14 cellular contexts compared by ENCODE assay signal in the genomic region with DNA sequence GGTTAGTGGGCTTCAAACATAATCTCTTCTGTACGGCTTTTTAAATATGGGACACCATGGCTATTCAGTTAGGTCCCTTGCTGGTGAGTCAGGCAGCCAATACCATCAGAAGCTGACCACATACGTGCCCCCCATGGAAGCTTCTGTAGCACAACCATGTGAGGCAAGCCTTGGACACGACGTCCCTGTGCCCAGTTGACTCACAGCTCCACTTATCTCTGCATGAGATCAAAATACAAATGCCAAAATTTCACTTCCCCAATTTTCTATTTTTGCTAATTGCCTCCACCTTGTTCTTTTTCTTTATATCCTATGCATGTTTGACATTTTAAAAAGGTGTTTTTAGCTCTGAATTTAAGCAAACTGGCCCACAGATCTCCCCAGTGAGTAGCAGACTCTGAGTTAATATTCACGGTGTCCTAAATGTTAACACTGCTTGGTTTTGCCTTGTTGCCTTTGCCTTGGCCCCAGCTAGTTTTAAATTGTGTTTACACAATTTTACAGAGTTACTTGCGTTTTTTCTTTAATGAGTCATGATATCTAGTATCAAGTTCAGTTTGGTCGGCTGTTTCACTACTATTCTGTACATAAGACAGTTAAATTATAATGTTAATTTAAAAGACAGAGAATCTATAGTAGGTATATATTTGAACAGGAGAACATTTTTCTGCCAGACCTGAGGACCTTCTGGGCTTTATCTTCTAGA.
DNase-seq lines count a peak whose midpoint lies in the region; ATAC-seq and TF ChIP-seq lines count a peak whose summit lies in the region.
"Had no signal": no experiment of that assay in that cellular context is flagged by ENCODE, and none has a peak within 500 bp of the region (broad histone marks: within the 10 kb centered on the region; RNA-seq: fewer than 3 reads in every experiment).

No MANE protein-coding gene starts in this region.

- H3K36me3 ChIP-seq in IMR-90 (ENCODE audit: control insufficient read depth, insufficient read depth, low read length), result no peaks in the 10 kb centered on the region
- H3K36me3 ChIP-seq in PC-3 (ENCODE audit: low read depth, low read length), result no peaks in the 10 kb centered on the region
- H3K36me3 ChIP-seq in uterus, result no peaks in the 10 kb centered on the region
- H3K36me3 ChIP-seq: tibial nerve had no signal

- H2BK20ac ChIP-seq in IMR-90 (ENCODE audit: low read depth, low read length), result no peak overlapping the region

- peak overlapping the region; percentile 73; the same call in 1 of the 2 replicates for H3K18ac ChIP-seq in IMR-90 (ENCODE audit: low read depth, low read length)

- no peak overlapping the region for H2AK9ac ChIP-seq in IMR-90 (replicated peaks; ENCODE audit: low read depth, low read length, poor library complexity)

- H3K4me1 ChIP-seq in IMR-90 (ENCODE audit: control insufficient read depth, insufficient read depth, low read length), result peaks cover 8% of the 10 kb centered on the region
- H3K4me1 ChIP-seq in PC-3 (ENCODE audit: insufficient read depth, low read length), result peaks cover 35% of the 10 kb centered on the region
- H3K4me1 ChIP-seq in uterus, result no peaks in the 10 kb centered on the region
- H3K4me1 ChIP-seq: tibial nerve had no signal

- H3K14ac ChIP-seq in IMR-90 (replicated peaks; ENCODE audit: low read depth, low read length), result no peak overlapping the region

- DNase-seq in IMR-90, result peak; percentile 71
- DNase-seq in PC-3, result peak; percentile 78
- DNase-seq in choroid plexus epithelial cell (ENCODE audit: low read depth), result peak; percentile 70
- DNase-seq in stromal cell of bone marrow (ENCODE audit: low read depth), result peak; percentile 20
- DNase-seq in uterus, result no peak
- DNase-seq in activated effector memory CD4-positive, alpha-beta T cell treated with anti-CD3 and anti-CD28 coated beads, Interleukin-2, amount 50 U/mL, for 16 hours, result no peak
- DNase-seq: activated naive CD8-positive, alpha-beta T cell treated with anti-CD3 and anti-CD28 coated beads for 36 hours; GDM1; hippocampal formation; NCI-H1092; psoas muscle; T-cell had no signal

- ATAC-seq in IMR-90 (ENCODE audit: low read depth), result peak; percentile 95
- ATAC-seq in PC-3, result peak; percentile 89
- ATAC-seq in HG02970 (IDR thresholded peaks at IDR 0.05; ENCODE audit: low FRiP score, unreplicated experiment), result no peak
- ATAC-seq: psoas muscle, T-cell had no signal

- CTCF ChIA-PET in IMR-90 (lab: Yijun Ruan, JAX), result interaction anchor here (0.6 to 0.8 kb wide), 2 partner anchors 17 to 80 kb away, joined by 3 to 5 read pairs; no protein-coding TSS in a partner anchor
- CTCF ChIA-PET in PC-3 (lab: Charles Lee), result interaction anchor here (0.9 kb wide), 1 partner anchor 17 kb away, joined by 6 read pairs; no protein-coding TSS in a partner anchor

- H4K91ac ChIP-seq in IMR-90 (ENCODE audit: insufficient read depth, low read depth, low read length), result no peak overlapping the region

- BruUV-seq in IMR-90 (replicated peaks; lab: Mats Ljungman, UMichigan), result no TSS peak
- no TSS peak for BruUV-seq in PC-3 (replicated peaks; lab: Mats Ljungman, UMichigan)

- H4K20me1 ChIP-seq in IMR-90 (ENCODE audit: insufficient read depth, low read length) (no peaks in the 10 kb centered on the region), PC-3 (ENCODE audit: low read length) (no peaks in the 10 kb centered on the region)

- in situ Hi-C loops in IMR-90 (cut with MboI; ENCODE audit: low sequenced_read_pairs), result no loop called here

- H3K9me2 ChIP-seq in PC-3 (replicated peaks; ENCODE audit: low read length), result no peaks in the 10 kb centered on the region

- no peak overlapping the region for H3K9ac ChIP-seq in IMR-90 (ENCODE audit: low read depth, low read length)
- no peak overlapping the region for H3K9ac ChIP-seq in PC-3 (ENCODE audit: low read length)

- no peak for TF ChIP-seq RAD21 in IMR-90 (IDR thresholded peaks at IDR 0.05; ENCODE audit: low read length)

- no peaks in the 10 kb centered on the region for H3K79me1 ChIP-seq in IMR-90 (ENCODE audit: low read depth in 1 of 2, low read length in 2 of 2)

- dilution Hi-C loops in IMR-90 (cut with HindIII; ENCODE audit: low sequenced_read_pairs, unreplicated experiment), result no loop called here

- H2AFZ ChIP-seq in IMR-90 (replicated peaks; ENCODE audit: low read length, poor library complexity), result no peak overlapping the region
- H2AFZ ChIP-seq in PC-3 (ENCODE audit: low read length), result peak overlapping the region; percentile 20; the same call in 1 of the 2 replicates

- TF ChIP-seq CTCF in IMR-90 (conservative IDR thresholded peaks at IDR 0.05; ENCODE audit: low read depth, low read length) (no peak), PC-3 (conservative IDR thresholded peaks at IDR 0.05; ENCODE audit: low read depth, low read length) (no peak), choroid plexus epithelial cell (conservative IDR thresholded peaks at IDR 0.05; ENCODE audit: low read depth, low read length) (no peak), uterus (IDR thresholded peaks at IDR 0.05) (no peak)

- H2BK15ac ChIP-seq in IMR-90 (ENCODE audit: low read depth, low read length), result no peak overlapping the region

- no peaks in the 10 kb centered on the region for H3F3A ChIP-seq in PC-3 (ENCODE audit: low read length, unreplicated experiment)

- H3K23ac ChIP-seq in IMR-90 (ENCODE audit: low read depth, low read length), result no peak overlapping the region

- H3K27me3 ChIP-seq in IMR-90 (ENCODE audit: control insufficient read depth, insufficient read depth, low read length) (peaks cover 12% of the 10 kb centered on the region), PC-3 (ENCODE audit: low read length) (no peaks in the 10 kb centered on the region), uterus (no peaks in the 10 kb centered on the region)

- no peak overlapping the region for H3K56ac ChIP-seq in IMR-90 (ENCODE audit: extremely low read depth, insufficient read depth, low read length)

- POLR2A ChIA-PET in IMR-90 (lab: Charles Lee; ENCODE audit: unreplicated experiment) (no interaction called here), PC-3 (lab: Charles Lee; ENCODE audit: unreplicated experiment) (interaction anchor here (0.7 kb wide), 1 partner anchor 157 kb away, joined by 5 read pairs; no protein-coding TSS in a partner anchor)

- WGBS in IMR-90 (ENCODE audit: extremely low coverage in 2 of 2, insufficient read length in 1 of 2), 2 experiments, result 61% methylated on average over 4 of the region's 7 CpGs; no CpG with 5 or more reads in 1 of the 2 experiments

- H3K4me2 ChIP-seq in IMR-90 (ENCODE audit: low read depth, low read length), result peak overlapping the region; percentile 82
- H3K4me2 ChIP-seq in PC-3 (ENCODE audit: low read length), result peak overlapping the region; percentile 75

- no peaks in the 10 kb centered on the region for H3K79me2 ChIP-seq in PC-3 (ENCODE audit: low read length)

- no peak overlapping the region for H2BK120ac ChIP-seq in IMR-90 (ENCODE audit: low read depth, low read length)

- H3K9me1 ChIP-seq in IMR-90 (ENCODE audit: insufficient read depth, low read length), result no peaks in the 10 kb centered on the region

- peak overlapping the region; percentile 44; the same call in 1 of the 2 replicates for H3K27ac ChIP-seq in IMR-90 (ENCODE audit: insufficient read depth, low read length)
- H3K27ac ChIP-seq in PC-3 (ENCODE audit: low read length), result peak overlapping the region; percentile 77
- H3K27ac ChIP-seq in uterus, result no peak overlapping the region
- H3K27ac ChIP-seq: psoas muscle, tibial nerve had no signal

- intact Hi-C loops in IMR-90 (cut with micrococcal nuclease) (no loop called here), PC-3 (cut with micrococcal nuclease) (no loop called here), uterus (cut with DNase I; ENCODE audit: low total_unique reads) (no loop called here)

- H4K8ac ChIP-seq in IMR-90 (ENCODE audit: low read depth in 2 of 2, low read length in 2 of 2), result no peak overlapping the region

- no peak overlapping the region for H3K4ac ChIP-seq in IMR-90 (ENCODE audit: low read depth, low read length)

- H3K4me3 ChIP-seq in IMR-90 (ENCODE audit: insufficient read depth, low read depth, low read length), result no peak overlapping the region
- H3K4me3 ChIP-seq in PC-3 (ENCODE audit: low read length), result peak overlapping the region; percentile 29; the same call in 1 of the 2 replicates
- H3K4me3 ChIP-seq in choroid plexus epithelial cell (ENCODE audit: low read depth, low read length), result no peak overlapping the region
- no peak overlapping the region for H3K4me3 ChIP-seq in uterus
- H3K4me3 ChIP-seq: psoas muscle, tibial nerve had no signal

- H2BK5ac ChIP-seq in IMR-90 (ENCODE audit: low read depth, low read length, poor library complexity, severe bottlenecking), result no peak overlapping the region

- peak overlapping the region; percentile 57; the same call in 1 of the 2 replicates for H4K5ac ChIP-seq in IMR-90 (ENCODE audit: low read depth, low read length)

- no peaks in the 10 kb centered on the region for H3K9me3 ChIP-seq in IMR-90 (ENCODE audit: control insufficient read depth, insufficient read depth, low read length)
- H3K9me3 ChIP-seq in PC-3 (ENCODE audit: low read length), result no peaks in the 10 kb centered on the region
- no peaks in the 10 kb centered on the region for H3K9me3 ChIP-seq in uterus
- H3K9me3 ChIP-seq: psoas muscle, tibial nerve had no signal

- no peak for TF ChIP-seq POLR2A in IMR-90 (IDR thresholded peaks at IDR 0.05; ENCODE audit: low read depth, low read length)
- TF ChIP-seq POLR2A in uterus (IDR thresholded peaks at IDR 0.05), result no peak

- no peak overlapping the region for H2AK5ac ChIP-seq in IMR-90 (ENCODE audit: low read depth, low read length)

TF ChIP-seq in IMR-90, 13 proteins besides CTCF, POLR2A, EP300 and RAD21:
- TF ChIP-seq MXI1 (IDR thresholded peaks at IDR 0.05; ENCODE audit: borderline replicate concordance, low read depth, low read length), result no peak
- TF ChIP-seq FOS (IDR thresholded peaks at IDR 0.05; ENCODE audit: low read depth, low read length), result peak; percentile 48; the same call in 1 of the 2 replicates
TF ChIP-seq in IMR-90: peak in this region for 1.

Comparison
In these comparisons a context has a peak if more than half of its experiments do, and no peak if none do; other contexts are left out.
1. DNase-seq: peak in IMR-90 (single experiment), PC-3 (single experiment), choroid plexus epithelial cell (single experiment) and stromal cell of bone marrow (single experiment); none in uterus (0 of 2) and activated effector memory CD4-positive, alpha-beta T cell treated with anti-CD3 and anti-CD28 coated beads, Interleukin-2, amount 50 U/mL, for 16 hours (single experiment).
2. H3K27ac ChIP-seq: peak in IMR-90 (single experiment) and PC-3 (single experiment); none in uterus (0 of 2).